32 cellular contexts compared by ENCODE assay signal in genomic region chr18:57241869-57242268, GRCh38.
"Had no signal": no experiment of that assay in that cellular context is flagged by ENCODE, and none has a peak within 500 bp of the region (broad histone marks: within the 10 kb centered on the region; RNA-seq: fewer than 3 reads in every experiment).

No MANE protein-coding gene starts in this region.

- H3K79me2 ChIP-seq: parathyroid adenoma had no signal

- H3K27ac Mint-ChIP-seq: naive thymus-derived CD8-positive, alpha-beta T cell; natural killer cell treated with Interleukin-12 subunit alpha and Interleukin-12 subunit beta and Interleukin-15 and Interleukin-18, amount 100 ng/mL, for 72 hours; nephron progenitor cell; progenitor cell of endocrine pancreas; stimulated activated memory B cell treated with anti-CD40 and anti-IgM and Interleukin-4, amounts not matched to agents 10 μg/mL and 1 μg/mL and 100 μg/mL, for 72 hours; stimulated activated naive CD8-positive, alpha-beta T cell treated with anti-CD3 and anti-CD28 coated beads, Interleukin-15, amount 100 ng/mL, for 72 hours; type B pancreatic cell had no signal

- H3K27ac ChIP-seq: ovary, parathyroid adenoma, psoas muscle, skin epidermis, spleen, suprapubic skin, testis, tibial artery, transverse colon, upper lobe of right lung, uterus had no signal

- H3K27me3 ChIP-seq: ovary, spleen, suprapubic skin, testis, tibial artery, transverse colon, upper lobe of right lung, uterus had no signal

- H3K9ac ChIP-seq: parathyroid adenoma had no signal

- H3K36me3 ChIP-seq: ovary, spleen, suprapubic skin, tibial artery, transverse colon, upper lobe of right lung, uterus had no signal

- H3K4me3 Mint-ChIP-seq: naive thymus-derived CD8-positive, alpha-beta T cell; natural killer cell treated with Interleukin-12 subunit alpha and Interleukin-12 subunit beta and Interleukin-15 and Interleukin-18, amount 100 ng/mL, for 72 hours; nephron progenitor cell; neural crest cell; stimulated activated memory B cell treated with anti-CD40 and anti-IgM and Interleukin-4, amounts not matched to agents 10 μg/mL and 1 μg/mL and 100 μg/mL, for 72 hours; stimulated activated naive CD8-positive, alpha-beta T cell treated with anti-CD3 and anti-CD28 coated beads, Interleukin-15, amount 100 ng/mL, for 72 hours; type B pancreatic cell had no signal

- ATAC-seq: naive thymus-derived CD8-positive, alpha-beta T cell; natural killer cell treated with Interleukin-12 subunit alpha and Interleukin-12 subunit beta and Interleukin-15 and Interleukin-18, amount 100 ng/mL, for 72 hours; psoas muscle; right cardiac atrium; sciatic nerve; stimulated activated memory B cell treated with anti-CD40 and anti-IgM and Interleukin-4, amounts not matched to agents 10 μg/mL and 1 μg/mL and 100 μg/mL, for 72 hours; stimulated activated naive CD8-positive, alpha-beta T cell treated with anti-CD3 and anti-CD28 coated beads, Interleukin-15, amount 100 ng/mL, for 72 hours; stimulated activated naive CD8-positive, alpha-beta T cell treated with anti-CD3 and anti-CD28 coated beads, Interleukin-15, Interleukin-2, amounts not matched to agents 100 U/mL and 50 U/mL, for 24 hours; upper lobe of right lung had no signal

- H3K9me3 Mint-ChIP-seq: naive thymus-derived CD8-positive, alpha-beta T cell; nephron progenitor cell; neural crest cell; stimulated activated memory B cell treated with anti-CD40 and anti-IgM and Interleukin-4, amounts not matched to agents 10 μg/mL and 1 μg/mL and 100 μg/mL, for 72 hours; stimulated activated naive CD8-positive, alpha-beta T cell treated with anti-CD3 and anti-CD28 coated beads, Interleukin-15, amount 100 ng/mL, for 72 hours; type B pancreatic cell had no signal

- H3K4me1 ChIP-seq: parathyroid adenoma, psoas muscle, spleen, suprapubic skin, testis, tibial artery, transverse colon, upper lobe of right lung, uterus had no signal

- H3K4me2 ChIP-seq: smooth muscle cell had no signal

- H3K4me1 Mint-ChIP-seq: naive thymus-derived CD8-positive, alpha-beta T cell; nephron progenitor cell; neural crest cell; stimulated activated memory B cell treated with anti-CD40 and anti-IgM and Interleukin-4, amounts not matched to agents 10 μg/mL and 1 μg/mL and 100 μg/mL, for 72 hours; stimulated activated naive CD8-positive, alpha-beta T cell treated with anti-CD3 and anti-CD28 coated beads, Interleukin-15, amount 100 ng/mL, for 72 hours had no signal

- H3K4me3 ChIP-seq: ovary, psoas muscle, skin epidermis, smooth muscle cell, spleen, suprapubic skin, testis, tibial artery, transverse colon, upper lobe of right lung, uterus had no signal

- H3K27me3 Mint-ChIP-seq: stimulated activated memory B cell treated with anti-CD40 and anti-IgM and Interleukin-4, amounts not matched to agents 10 μg/mL and 1 μg/mL and 100 μg/mL, for 72 hours; stimulated activated naive CD8-positive, alpha-beta T cell treated with anti-CD3 and anti-CD28 coated beads, Interleukin-15, amount 100 ng/mL, for 72 hours had no signal

- DNase-seq: naive thymus-derived CD8-positive, alpha-beta T cell; nephron progenitor cell; occipital lobe; ovary; posterior cingulate gyrus; psoas muscle; right cardiac atrium; spleen; stimulated activated CD4-positive, alpha-beta T cell treated with anti-CD3 and anti-CD28 coated beads, Interleukin-12 subunit alpha, Interleukin-12 subunit beta, amount 100 ng/mL, for 4 hours; stimulated activated CD4-positive, alpha-beta T cell treated with anti-CD3 and anti-CD28 coated beads, Interleukin-1b, Interleukin-23, amount 100 ng/mL, for 48 hours; stimulated activated CD4-positive, alpha-beta T cell treated with anti-CD3 and anti-CD28 coated beads, Interleukin-4, amount 100 ng/mL, for 1 hour; stimulated activated CD4-positive, alpha-beta T cell treated with anti-CD3 and anti-CD28 coated beads, Interleukin-4, amount 100 ng/mL, for 4 hours; stimulated activated CD8-positive, alpha-beta memory T cell treated with anti-CD3 and anti-CD28 coated beads, Interleukin-4, amount 100 ng/mL, for 48 hours; stimulated activated naive CD4-positive, alpha-beta T cell; stimulated activated naive CD8-positive, alpha-beta T cell treated with anti-CD3 and anti-CD28 coated beads, Interleukin-15, amount 100 ng/mL, for 72 hours; stimulated activated naive CD8-positive, alpha-beta T cell treated with anti-CD3 and anti-CD28 coated beads, Interleukin-15, Interleukin-2, amounts not matched to agents 100 U/mL and 50 U/mL, for 24 hours; substantia nigra; testis; tibial artery; transverse colon; upper lobe of right lung; uterus had no signal

- H3K36me3 Mint-ChIP-seq: naive thymus-derived CD8-positive, alpha-beta T cell; natural killer cell treated with Interleukin-12 subunit alpha and Interleukin-12 subunit beta and Interleukin-15 and Interleukin-18, amount 100 ng/mL, for 72 hours; stimulated activated memory B cell treated with anti-CD40 and anti-IgM and Interleukin-4, amounts not matched to agents 10 μg/mL and 1 μg/mL and 100 μg/mL, for 72 hours; type B pancreatic cell had no signal
